In the genomic region with DNA sequence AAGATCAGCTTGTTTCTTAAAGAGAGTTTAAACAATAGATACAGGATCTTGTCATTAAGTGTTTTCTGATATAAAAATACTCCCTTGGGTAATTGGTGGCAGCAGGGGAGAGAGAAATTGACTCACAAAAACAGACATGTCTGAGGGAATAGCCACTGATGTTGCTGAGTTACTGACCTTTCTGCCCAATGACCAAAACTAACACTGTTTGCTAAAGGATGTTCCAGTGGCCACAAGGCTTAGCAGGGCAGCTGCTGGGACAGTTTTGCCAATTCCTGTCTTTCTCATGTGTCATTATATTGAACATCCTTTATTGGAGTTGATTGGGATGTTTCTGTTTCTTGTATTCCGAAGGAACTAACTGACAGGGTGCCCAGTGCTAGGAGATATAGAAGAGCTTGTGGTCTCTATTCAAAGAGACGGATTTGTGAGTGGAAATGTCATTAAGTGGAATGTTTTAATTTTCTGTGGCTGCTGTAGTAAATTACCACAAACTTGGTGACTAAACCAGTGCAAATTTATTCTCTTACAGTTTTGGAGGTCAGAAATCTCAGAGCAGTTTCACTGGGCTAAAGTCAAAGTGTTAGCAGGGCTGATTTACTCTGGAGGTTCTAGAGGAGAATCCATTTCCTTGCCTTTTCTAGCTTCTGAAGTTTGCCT, we compare ENCODE assay signal across 17 cellular contexts.
DNase-seq lines count a peak whose midpoint lies in the region; TF ChIP-seq lines count a peak whose summit lies in the region.
"Had no signal": no experiment of that assay in that cellular context is flagged by ENCODE, and none has a peak within 500 bp of the region (broad histone marks: within the 10 kb centered on the region; RNA-seq: fewer than 3 reads in every experiment).

No MANE protein-coding gene starts in this region.

- H3K79me2 ChIP-seq in GM23248 (ENCODE audit: insufficient read depth) = no peaks in the 10 kb centered on the region

- peak overlapping the region; percentile 2; the same call in 1 of the 2 replicates for H2AFZ ChIP-seq in GM23248

- no peak overlapping the region for H3K9ac ChIP-seq in GM23248

- H3K4me3 ChIP-seq in GM23248 = no peak overlapping the region

- H3K4me2 ChIP-seq in GM23248 (ENCODE audit: unreplicated experiment) = peak overlapping the region; percentile 2

- no peaks in the 10 kb centered on the region for H4K20me1 ChIP-seq in GM23248 (ENCODE audit: insufficient read depth)

- no peaks in the 10 kb centered on the region for H3K36me3 ChIP-seq in GM23248 (ENCODE audit: low read depth)

- peaks cover 68% of the 10 kb centered on the region for H3K4me1 ChIP-seq in GM23248 (ENCODE audit: insufficient read depth)

- TF ChIP-seq CTCF in RWPE1 (conservative IDR thresholded peaks at IDR 0.05; ENCODE audit: low read depth) = no peak

- CTCF ChIA-PET in RWPE1 (lab: Yijun Ruan, JAX) = interaction anchor here (0.5 kb wide), 1 partner anchor 156 kb away, joined by 3 read pairs; no protein-coding TSS in a partner anchor

- H3K27ac ChIP-seq in GM23248 (0 out of 2 replicates have a peak overlapping the region, but pooled peaks have one; percentile 2), RWPE1 (no peak overlapping the region)
- H3K27ac ChIP-seq: HL-60 had no signal

- in situ Hi-C loops in GM23248 (cut with MboI) = no loop called here

- WGBS in GM23248 (ENCODE audit: low coverage in 1 of 2, low lambda C conversion rate in 2 of 2, missing lambda C conversion rate in 2 of 2), 2 experiments = 65 to 83% methylated on average over 2 of the region's 2 CpGs

- no peaks in the 10 kb centered on the region for H3K9me2 ChIP-seq in GM23248 (ENCODE audit: insufficient read depth)

- POLR2A ChIA-PET in RWPE1 (lab: Yijun Ruan, JAX; ENCODE audit: low non-redundant PET) = no interaction called here

- no peaks in the 10 kb centered on the region for H3K27me3 ChIP-seq in GM23248 (replicated peaks; ENCODE audit: insufficient read depth)

- DNase-seq in GM23248 (no peak), RPMI7951 (ENCODE audit: low read depth) (peak; percentile 56), kidney glomerular epithelial cell (lab: John Stamatoyannopoulos, UW) (peak; percentile 28), NCI-H2227 treated with DMSO at 0.1 percent for 48 hours (lab: John Stamatoyannopoulos, UW) (no peak), RWPE1 (ENCODE audit: low spot score) (no peak), NCI-H2029 (lab: John Stamatoyannopoulos, UW) (no peak)
- DNase-seq in activated CD4-positive, alpha-beta T cell treated with anti-CD3 and anti-CD28 coated beads, Interleukin-2, amount 50 U/mL, for 1 hour = no peak
- DNase-seq: C1 segment of cervical spinal cord, KG1, MM.1S, NCI-H1105 treated with DMSO at 0.1 percent for 48 hours, NCI-H187 treated with DMSO at 0.1 percent for 48 hours, NCI-H2171, NCI-H774, RPMI8226, T-cell had no signal

- H3F3A ChIP-seq in GM23248 (ENCODE audit: insufficient read depth) = peaks cover 56% of the 10 kb centered on the region

- no peaks in the 10 kb centered on the region for H3K9me3 ChIP-seq in GM23248 (ENCODE audit: low read depth)

Comparison
In these comparisons a context has a peak if more than half of its experiments do, and no peak if none do; other contexts are left out.
1. DNase-seq: peak in RPMI7951 (single experiment) and kidney glomerular epithelial cell (single experiment); none in GM23248 (single experiment), activated CD4-positive, alpha-beta T cell treated with anti-CD3 and anti-CD28 coated beads, Interleukin-2, amount 50 U/mL, for 1 hour (single experiment), NCI-H2227 treated with DMSO at 0.1 percent for 48 hours (single experiment), RWPE1 (single experiment) and NCI-H2029 (single experiment).